In genomic region chr22:23789638-23790037, GRCh38 we compare ENCODE assay signal across 12 cellular contexts. TPM values are rescaled to one million over a fixed set of nuclear protein-coding genes. Genes with fewer than 3 reads are reported as not detected.
DNase-seq lines count a peak whose midpoint lies in the region; ATAC-seq, FAIRE-seq and TF ChIP-seq lines count a peak whose summit lies in the region.
"Had no signal": no experiment of that assay in that cellular context is flagged by ENCODE, and none has a peak within 500 bp of the region (broad histone marks: within the 10 kb centered on the region; RNA-seq: fewer than 3 reads in every experiment).

No MANE protein-coding gene starts in this region.

- H2AFZ ChIP-seq in astrocyte (ENCODE audit: low read depth, low read length): no peak overlapping the region

- peaks cover 63% of the 10 kb centered on the region for H3K79me2 ChIP-seq in astrocyte (ENCODE audit: insufficient read depth, low read length)

- H3K9ac ChIP-seq in astrocyte (ENCODE audit: low read length): no peak overlapping the region

- POLR2A ChIA-PET in Caco-2 (lab: Charles Lee): no interaction called here

- intact Hi-C loops in Caco-2 (cut with micrococcal nuclease; ENCODE audit: unreplicated experiment): no loop called here

- CTCF ChIA-PET in Caco-2 (lab: Charles Lee): interaction anchor here (1.2 kb wide), 1 partner anchor 18 kb away, joined by 4 read pairs; no protein-coding TSS in a partner anchor

- H3K4me1 Mint-ChIP-seq in Caco-2 (ENCODE audit: low read depth, unreplicated experiment): no peaks in the 10 kb centered on the region
- H3K4me1 Mint-ChIP-seq in astrocyte (ENCODE audit: low read depth, unreplicated experiment): peaks cover 16% of the 10 kb centered on the region

- no peak overlapping the region for H3K4me3 Mint-ChIP-seq in Caco-2 (ENCODE audit: unreplicated experiment)
- peak overlapping the region; percentile 56 for H3K4me3 Mint-ChIP-seq in astrocyte (ENCODE audit: unreplicated experiment)

- ATAC-seq in GM21723 (IDR thresholded peaks at IDR 0.05; ENCODE audit: unreplicated experiment) (no peak), HG02759 (IDR thresholded peaks at IDR 0.05; ENCODE audit: unreplicated experiment) (no peak), HG03196 (IDR thresholded peaks at IDR 0.05; ENCODE audit: unreplicated experiment) (no peak)

- no peaks in the 10 kb centered on the region for H3K9me3 Mint-ChIP-seq in Caco-2 (ENCODE audit: unreplicated experiment)
- H3K9me3 Mint-ChIP-seq in astrocyte (ENCODE audit: unreplicated experiment): no peaks in the 10 kb centered on the region

- H3K4me1 ChIP-seq in Caco-2 (peaks cover 5% of the 10 kb centered on the region), astrocyte (ENCODE audit: insufficient read depth, low read length) (peaks cover 9% of the 10 kb centered on the region)

- no peaks in the 10 kb centered on the region for H3K9me3 ChIP-seq in Caco-2
- no peaks in the 10 kb centered on the region for H3K9me3 ChIP-seq in astrocyte (ENCODE audit: insufficient read depth, low read depth, low read length)

- no peak overlapping the region for H3K27ac ChIP-seq in astrocyte (ENCODE audit: low read depth, low read length)

- peaks cover 63% of the 10 kb centered on the region for H4K20me1 ChIP-seq in astrocyte (ENCODE audit: insufficient read depth, low read length)

- H3K27me3 ChIP-seq in Caco-2 (replicated peaks; ENCODE audit: control insufficient read depth, insufficient read depth, low read length) (no peaks in the 10 kb centered on the region), astrocyte (ENCODE audit: insufficient read depth, low read length) (no peaks in the 10 kb centered on the region)

- peaks cover 1% of the 10 kb centered on the region; the same call in 1 of the 2 replicates for H3K36me3 ChIP-seq in Caco-2 (ENCODE audit: control insufficient read depth, insufficient read depth, low read length)
- H3K36me3 ChIP-seq in astrocyte (ENCODE audit: insufficient read depth, low read length): peaks cover 9% of the 10 kb centered on the region

- no peak for FAIRE-seq in astrocyte (lab: Jason Lieb, UNC)
- FAIRE-seq: D721Med had no signal

- no peaks in the 10 kb centered on the region for H3K27me3 Mint-ChIP-seq in Caco-2 (ENCODE audit: insufficient read depth, unreplicated experiment)
- H3K27me3 Mint-ChIP-seq in astrocyte (ENCODE audit: low read depth, unreplicated experiment): no peaks in the 10 kb centered on the region

- H3K4me3 ChIP-seq in Caco-2 (ENCODE audit: low read depth, low read length) (no peak overlapping the region), astrocyte (ENCODE audit: insufficient read depth, low read depth, low read length) (no peak overlapping the region)

- DNase-seq in Ammon's horn (ENCODE audit: low spot score): peak; percentile 55
- no peak for DNase-seq in Caco-2
- no peak for DNase-seq in astrocyte (ENCODE audit: low read depth)
- DNase-seq in midbrain (lab: John Stamatoyannopoulos, UW): peak; percentile 9
- no peak for DNase-seq in cerebellar cortex (ENCODE audit: low spot score)
- DNase-seq: stimulated activated CD4-positive, alpha-beta T cell treated with anti-CD3 and anti-CD28 coated beads, Interleukin-1b, Interleukin-23, amount 100 ng/mL, for 48 hours had no signal

- no TSS peak for BruUV-seq in Caco-2 (replicated peaks; lab: Mats Ljungman, UMichigan)

- H3K4me2 ChIP-seq in astrocyte (ENCODE audit: low read length): no peak overlapping the region

- TF ChIP-seq CTCF in Caco-2 (IDR thresholded peaks at IDR 0.05; ENCODE audit: insufficient read depth in 1 of 2, low read depth in 1 of 2, low read length in 1 of 2, severe bottlenecking in 1 of 2, unreplicated experiment in 1 of 2) (peak in 1 of 2 experiments; percentile 9), astrocyte (IDR thresholded peaks at IDR 0.05; ENCODE audit: insufficient read depth, low read depth, low read length) (no peak)

- H3K36me3 Mint-ChIP-seq in Caco-2 (ENCODE audit: insufficient read depth, unreplicated experiment): peaks cover 34% of the 10 kb centered on the region
- no peaks in the 10 kb centered on the region for H3K36me3 Mint-ChIP-seq in astrocyte (ENCODE audit: low read depth, unreplicated experiment)

- H3K27ac Mint-ChIP-seq in Caco-2 (ENCODE audit: unreplicated experiment) (peak overlapping the region; percentile 26), astrocyte (ENCODE audit: unreplicated experiment) (no peak overlapping the region)

RNA-seq across cellular contexts. Expression of gene SMARCB1, which starts 2.9 kb away (rescaled TPM):
- total RNA-seq in Caco-2 (2022) (154 and 157 TPM in 2 replicates), astrocyte (91.3 and 115 TPM in 2 replicates)

RNA-seq across cellular contexts. Expression of gene MMP11, which starts 17.0 kb away (rescaled TPM):
- total RNA-seq in Caco-2 (2022): 11.3 and 11.6 TPM in 2 replicates
- 12.2 and 23.7 TPM in 2 replicates for total RNA-seq in astrocyte
- total RNA-seq: HT1080 had no signal

RNA-seq across cellular contexts. Expression of gene CHCHD10, which starts 21.9 kb away (rescaled TPM):
- total RNA-seq in Caco-2 (2022) (178 and 189 TPM in 2 replicates), astrocyte (60.9 and 70.5 TPM in 2 replicates)
- total RNA-seq: HT1080 had no signal

RNA-seq across cellular contexts. Expression of gene C22orf15, which starts 26.8 kb away (rescaled TPM):
- total RNA-seq in Caco-2 (2022): not detected in 2 replicates
- total RNA-seq in astrocyte: 0.38 and 0.39 TPM in 2 replicates
- total RNA-seq: subcutaneous adipose tissue had no signal

RNA-seq across cellular contexts. Expression of gene VPREB3, which starts 35.4 kb away (rescaled TPM):
- total RNA-seq in Caco-2 (2022) (not detected in 2 replicates), astrocyte (0.50 TPM in 1 of 2 replicates, not detected in the other)
- total RNA-seq: HT1080 had no signal

Comparison
In these comparisons a context has a peak if more than half of its experiments do, and no peak if none do; other contexts are left out.
1. DNase-seq: peak in Ammon's horn (single experiment) and midbrain (single experiment); none in Caco-2 (0 of 2), astrocyte (single experiment) and cerebellar cortex (single experiment).